23 cellular contexts compared by ENCODE assay signal in genomic region chr7:74398426-74398825, GRCh38. TPM values are rescaled to one million over a fixed set of nuclear protein-coding genes. Genes with fewer than 3 reads are reported as not detected.
DNase-seq lines count a peak whose midpoint lies in the region; ATAC-seq, FAIRE-seq and TF ChIP-seq lines count a peak whose summit lies in the region.
"Had no signal": no experiment of that assay in that cellular context is flagged by ENCODE, and none has a peak within 500 bp of the region (broad histone marks: within the 10 kb centered on the region; RNA-seq: fewer than 3 reads in every experiment).

No MANE protein-coding gene starts in this region.

- H4K20me1 ChIP-seq in HepG2 (ENCODE audit: insufficient read depth, low read length): no peaks in the 10 kb centered on the region

- no peaks in the 10 kb centered on the region for H3K4me1 ChIP-seq in HepG2 (ENCODE audit: insufficient read depth, low read length)
- no peaks in the 10 kb centered on the region for H3K4me1 ChIP-seq in right lobe of liver
- H3K4me1 ChIP-seq in sigmoid colon: peaks cover 0 to 14% (median 9%) of the 10 kb centered on the region in 4 donors

- H3K27ac Mint-ChIP-seq in chondrocyte (ENCODE audit: unreplicated experiment): no peak overlapping the region
- peak overlapping the region; percentile 39 for H3K27ac Mint-ChIP-seq in memory B cell
- H3K27ac Mint-ChIP-seq in activated CD4-positive, alpha-beta T cell treated with anti-CD3 and anti-CD28 coated beads, Interleukin-2, amount 10 ng/mL, durations not matched to agents 7 days and 5 days: no peak overlapping the region
- no peak overlapping the region for H3K27ac Mint-ChIP-seq in CD14-positive monocyte
- H3K27ac Mint-ChIP-seq: B cell; CD4-positive, CD25-positive, alpha-beta regulatory T cell had no signal

- H3K9me3 ChIP-seq in HepG2 (ENCODE audit: low read length): no peaks in the 10 kb centered on the region
- no peaks in the 10 kb centered on the region for H3K9me3 ChIP-seq in right lobe of liver
- no peaks in the 10 kb centered on the region for H3K9me3 ChIP-seq in sigmoid colon

- H3K4me3 Mint-ChIP-seq in chondrocyte (ENCODE audit: unreplicated experiment) (no peak overlapping the region), memory B cell (no peak overlapping the region), CD14-positive monocyte (no peak overlapping the region)
- H3K4me3 Mint-ChIP-seq in activated CD4-positive, alpha-beta T cell treated with anti-CD3 and anti-CD28 coated beads, Interleukin-2, amount 10 ng/mL, durations not matched to agents 7 days and 5 days: no peak overlapping the region
- H3K4me3 Mint-ChIP-seq: B cell; CD4-positive, CD25-positive, alpha-beta regulatory T cell; CD8-positive, alpha-beta memory T cell had no signal

- H3K4me1 Mint-ChIP-seq in chondrocyte (ENCODE audit: low read depth) (peaks cover 6% of the 10 kb centered on the region), memory B cell (no peaks in the 10 kb centered on the region), CD14-positive monocyte (peaks cover 19% of the 10 kb centered on the region)
- peaks cover 2% of the 10 kb centered on the region for H3K4me1 Mint-ChIP-seq in activated CD4-positive, alpha-beta T cell treated with anti-CD3 and anti-CD28 coated beads, Interleukin-2, amount 10 ng/mL, durations not matched to agents 7 days and 5 days
- H3K4me1 Mint-ChIP-seq: B cell; CD4-positive, CD25-positive, alpha-beta regulatory T cell had no signal

- TF ChIP-seq POLR2A in HepG2 (IDR thresholded peaks at IDR 0.05; ENCODE audit: insufficient read depth in 1 of 2, low read depth in 2 of 2, low read length in 2 of 2): no peak
- no peak for TF ChIP-seq POLR2A in right lobe of liver (IDR thresholded peaks at IDR 0.05)
- TF ChIP-seq POLR2A in sigmoid colon (IDR thresholded peaks at IDR 0.05): no peak

- TF ChIP-seq EP300 in HepG2 (IDR thresholded peaks at IDR 0.05; ENCODE audit: low read depth in 2 of 2, low read length in 2 of 2): no peak
- TF ChIP-seq EP300 in HepG2 (CRISPR knock-in tag; IDR thresholded peaks at IDR 0.05; ENCODE audit: borderline replicate concordance): no peak
- TF ChIP-seq EP300 in sigmoid colon (IDR thresholded peaks at IDR 0.05): no peak

- no peak for TF ChIP-seq RAD21 in HepG2 (CRISPR knock-in tag; IDR thresholded peaks at IDR 0.05)

- TF ChIP-seq CTCF in HepG2 (CRISPR knock-in tag; IDR thresholded peaks at IDR 0.05) (no peak), right lobe of liver (IDR thresholded peaks at IDR 0.05) (no peak), chondrocyte (IDR thresholded peaks at IDR 0.05) (no peak), sigmoid colon (IDR thresholded peaks at IDR 0.05) (no peak), CD14-positive monocyte (IDR thresholded peaks at IDR 0.05) (no peak)

- no peaks in the 10 kb centered on the region for H3K27me3 ChIP-seq in HepG2 (ENCODE audit: control insufficient read depth in 1 of 2, insufficient read depth in 2 of 2, low read length in 2 of 2)
- H3K27me3 ChIP-seq in right lobe of liver: no peaks in the 10 kb centered on the region
- no peaks in the 10 kb centered on the region for H3K27me3 ChIP-seq in sigmoid colon
- H3K27me3 ChIP-seq: BLaER1 treated with 17β-estradiol and CSF1 and Interleukin-3, amounts not matched to agents 10 nM and 100 nM had no signal

- ATAC-seq in HepG2 (no peak), right lobe of liver (no peak), memory B cell (ENCODE audit: low read depth) (no peak), GM21717 (IDR thresholded peaks at IDR 0.05; ENCODE audit: unreplicated experiment) (no peak)
- ATAC-seq: GM12878 had no signal

- no peak overlapping the region for H3K9ac ChIP-seq in HepG2 (ENCODE audit: insufficient read depth, low read depth, low read length)
- H3K9ac ChIP-seq: GM23248 had no signal

- H3K36me3 Mint-ChIP-seq in chondrocyte (ENCODE audit: low read depth): peaks cover 8% of the 10 kb centered on the region
- H3K36me3 Mint-ChIP-seq in memory B cell: peaks cover 12% of the 10 kb centered on the region
- H3K36me3 Mint-ChIP-seq in activated CD4-positive, alpha-beta T cell treated with anti-CD3 and anti-CD28 coated beads, Interleukin-2, amount 10 ng/mL, durations not matched to agents 7 days and 5 days (ENCODE audit: low read depth): no peaks in the 10 kb centered on the region
- H3K36me3 Mint-ChIP-seq in CD14-positive monocyte: peaks cover 26 to 62% of the 10 kb centered on the region in 2 donors

- no peaks in the 10 kb centered on the region for H3K79me2 ChIP-seq in HepG2 (ENCODE audit: insufficient read depth, low read length)

- intact Hi-C loops in HepG2 (cut with micrococcal nuclease; ENCODE audit: unreplicated experiment) (no loop called here), right lobe of liver (cut with DNase I) (loop anchor here in 1 of 2 donors (10.0 kb wide), 1 partner anchor 334 kb away; no protein-coding TSS in a partner anchor), sigmoid colon (cut with DNase I) (no loop called here), CD14-positive monocyte (cut with micrococcal nuclease) (no loop called here)

- in situ Hi-C loops in HepG2 (cut with HindIII; ENCODE audit: extremely low pct_ligation_motif_present, low pct_unique_long_range_greater_than_20kb): no loop called here

- H3K36me3 ChIP-seq in HepG2 (replicated peaks in 1 of 2; ENCODE audit: control insufficient read depth in 1 of 2, insufficient read depth in 2 of 2, low read length in 2 of 2) (peaks cover 16 to 28% of the 10 kb centered on the region in 2 experiments; a peak in 4 of 5 replicates), right lobe of liver (no peaks in the 10 kb centered on the region), sigmoid colon (peaks cover 0 to 57% (median 14%) of the 10 kb centered on the region in 4 donors)

- H3K9me3 Mint-ChIP-seq in chondrocyte (ENCODE audit: low read depth): no peaks in the 10 kb centered on the region
- no peaks in the 10 kb centered on the region for H3K9me3 Mint-ChIP-seq in memory B cell
- H3K9me3 Mint-ChIP-seq in activated CD4-positive, alpha-beta T cell treated with anti-CD3 and anti-CD28 coated beads, Interleukin-2, amount 10 ng/mL, durations not matched to agents 7 days and 5 days: no peaks in the 10 kb centered on the region
- peaks cover 0 to 4% (median 0%) of the 10 kb centered on the region in 7 donors for H3K9me3 Mint-ChIP-seq in CD14-positive monocyte
- H3K9me3 Mint-ChIP-seq: CD4-positive, CD25-positive, alpha-beta regulatory T cell; CD8-positive, alpha-beta memory T cell had no signal

- CTCF ChIA-PET in HepG2 (lab: Yijun Ruan, JAX; ENCODE audit: low intra/inter-chr PET ratio, low total read pairs): no interaction called here
- CTCF ChIA-PET in activated CD4-positive, alpha-beta T cell treated with anti-CD3 and anti-CD28 coated beads, Interleukin-2, amount 10 ng/mL, durations not matched to agents 7 days and 5 days (lab: Charles Lee): interaction anchor here (3.5 kb wide), 1 partner anchor 191 kb away, joined by 32 read pairs; no protein-coding TSS in a partner anchor

- FAIRE-seq in HepG2 (lab: Jason Lieb, UNC): no peak
- FAIRE-seq: GM12878, H54 had no signal

- 92% methylated on average over 3 of the region's 8 CpGs for WGBS in HepG2 (ENCODE audit: low lambda C conversion rate)
- 81% methylated on average over 4 of the region's 8 CpGs for WGBS in right lobe of liver (ENCODE audit: insufficient coverage, low coverage, low lambda C conversion rate, missing lambda C conversion rate)
- 96 to 98% methylated on average over 8 of the region's 8 CpGs for WGBS in sigmoid colon, 2 donors

- POLR2A ChIA-PET in HepG2 (lab: Yijun Ruan, JAX): no interaction called here
- POLR2A ChIA-PET in activated CD4-positive, alpha-beta T cell treated with anti-CD3 and anti-CD28 coated beads, Interleukin-2, amount 10 ng/mL, durations not matched to agents 7 days and 5 days (lab: Charles Lee): no interaction called here

- H2AFZ ChIP-seq in HepG2 (ENCODE audit: low read length): no peak overlapping the region
- H2AFZ ChIP-seq: GM23248 had no signal

- no peak for DNase-seq in HepG2 (ENCODE audit: low spot score)
- DNase-seq in right lobe of liver: no peak
- DNase-seq in chondrocyte (ENCODE audit: low spot score): peak; percentile 59
- no peak for DNase-seq in memory B cell (ENCODE audit: low spot score in 2 of 2)
- peak; percentile 57 for DNase-seq in sigmoid colon
- no peak for DNase-seq in activated CD4-positive, alpha-beta T cell treated with anti-CD3 and anti-CD28 coated beads, Interleukin-2, amount 10 ng/mL, durations not matched to agents 7 days and 5 days
- no peak for DNase-seq in CD14-positive monocyte (ENCODE audit: low spot score)
- DNase-seq: CD4-positive, CD25-positive, alpha-beta regulatory T cell; CD8-positive, alpha-beta memory T cell; COR-L47; DMS 273 treated with DMSO at 0.1 percent for 48 hours; DMS53; DND-41; EL; GM23248; HCEC 1CT; IMR-90 had no signal

- H3K27me3 Mint-ChIP-seq in chondrocyte (ENCODE audit: low read depth): no peaks in the 10 kb centered on the region
- H3K27me3 Mint-ChIP-seq in memory B cell: no peaks in the 10 kb centered on the region
- H3K27me3 Mint-ChIP-seq in activated CD4-positive, alpha-beta T cell treated with anti-CD3 and anti-CD28 coated beads, Interleukin-2, amount 10 ng/mL, durations not matched to agents 7 days and 5 days: no peaks in the 10 kb centered on the region
- peaks cover 0 to 4% (median 4%) of the 10 kb centered on the region in 3 donors for H3K27me3 Mint-ChIP-seq in CD14-positive monocyte (ENCODE audit: low read depth in 3 of 3)
- H3K27me3 Mint-ChIP-seq: B cell; CD8-positive, alpha-beta memory T cell had no signal

- no peak overlapping the region for H3K4me2 ChIP-seq in HepG2 (ENCODE audit: low read depth, low read length)
- H3K4me2 ChIP-seq: BLaER1 treated with 17β-estradiol and CSF1 and Interleukin-3, amounts not matched to agents 10 nM and 100 nM had no signal

- H3K4me3 ChIP-seq in HepG2 (replicated peaks in 1 of 3; ENCODE audit: insufficient read depth in 1 of 3, low read depth in 2 of 3, low read length in 3 of 3): no peak overlapping the region
- no peak overlapping the region for H3K4me3 ChIP-seq in right lobe of liver
- H3K4me3 ChIP-seq in sigmoid colon: no peak overlapping the region
- H3K4me3 ChIP-seq: BLaER1 treated with 17β-estradiol and CSF1 and Interleukin-3, amounts not matched to agents 10 nM and 100 nM; GM12878; GM23248 had no signal

- H3K27ac ChIP-seq in HepG2 (ENCODE audit: extremely low read length, insufficient read depth, low read length) (no peak overlapping the region), right lobe of liver (no peak overlapping the region), sigmoid colon (no peak overlapping the region)
- H3K27ac ChIP-seq: GM23248, HL-60 had no signal

- BruUV-seq in HepG2 (replicated peaks; lab: Mats Ljungman, UMichigan): no TSS peak

RNA-seq across cellular contexts. Expression of gene GTF2IRD1, which starts 55.3 kb away (rescaled TPM):
- total RNA-seq in HepG2 (2016; rRNA removed; fragmentation: Illumina TruSeq; extraction: Trizol) (16.5 and 17.8 TPM in 2 replicates), right lobe of liver (1 to 10 TPM; 1.9 to 9.8 (median 6.5) TPM), chondrocyte (32.4 to 48.5 TPM (median 46.5 TPM) in 3 replicates), sigmoid colon (10 to 100 TPM; 15.0 to 24.2 (median 17.9) TPM)
- 8.1 and 9.5 TPM in 2 replicates for total RNA-seq in HepG2 (2016; cell fraction: cytosol; rRNA removed; fragmentation: Illumina TruSeq; extraction: Trizol; ENCODE audit: low read depth)
- 13.6 and 19.1 TPM in 2 replicates for total RNA-seq in HepG2 (2016; cell fraction: insoluble cytoplasmic fraction; rRNA removed; fragmentation: Illumina TruSeq; extraction: Trizol)
- total RNA-seq in HepG2 (2016; cell fraction: membrane; rRNA removed; fragmentation: Illumina TruSeq; extraction: Trizol): 17.2 and 18.9 TPM in 2 replicates
- total RNA-seq in HepG2 (2016; cell fraction: nucleus; rRNA removed; fragmentation: Illumina TruSeq; extraction: Trizol): 15.6 and 22.1 TPM in 2 replicates
- polyA plus RNA-seq in HepG2 (2011; rRNA removed) (26.7 and 28.2 TPM in 2 replicates), sigmoid colon (10 to 100 TPM in 1 of 3 donors, 1 to 10 TPM in 2; 1.8 to 13.6 (median 3.5) TPM), CD14-positive monocyte (not detected)
- polyA plus RNA-seq in HepG2 (2011; cell fraction: cytosol; rRNA removed): 12.3 and 16.0 TPM in 2 replicates
- 38.7 and 43.3 TPM in 2 replicates for polyA plus RNA-seq in HepG2 (2011; cell fraction: nucleus; rRNA removed)
- 36.1 and 37.4 TPM in 2 replicates for polyA plus RNA-seq in HepG2 (2012)
- 10.4 and 12.9 TPM in 2 replicates for polyA plus RNA-seq in HepG2 (2016; cell fraction: cytosol; fragmentation: Illumina TruSeq; extraction: Trizol; ENCODE audit: low read depth)
- 27.6 and 31.7 TPM in 2 replicates for polyA plus RNA-seq in HepG2 (2016; cell fraction: insoluble cytoplasmic fraction; fragmentation: Illumina TruSeq; extraction: Trizol; ENCODE audit: low read depth)
- polyA plus RNA-seq in HepG2 (2016; cell fraction: membrane; fragmentation: Illumina TruSeq; extraction: Trizol; ENCODE audit: low read depth): 23.3 and 26.7 TPM in 2 replicates
- 51.1 and 66.8 TPM in 2 replicates for polyA plus RNA-seq in HepG2 (2016; cell fraction: nucleus; fragmentation: Illumina TruSeq; extraction: Trizol; ENCODE audit: insufficient read depth, low read depth)
- polyA minus RNA-seq in HepG2 (2011; rRNA and poly(A)+ RNA removed; ENCODE audit: low replicate concordance): 23.4 and 53.2 TPM in 2 replicates
- polyA minus RNA-seq in HepG2 (2011; cell fraction: cytosol; rRNA and poly(A)+ RNA removed): 14.9 and 17.7 TPM in 2 replicates
- 15.5 and 16.5 TPM in 2 replicates for polyA minus RNA-seq in HepG2 (2011; cell fraction: nucleus; rRNA and poly(A)+ RNA removed)
- 1 to 10 TPM in 1 of 2 experiments, under 1 TPM in 1; 0.94 to 1.3 TPM for total RNA-seq in activated CD4-positive, alpha-beta T cell treated with anti-CD3 and anti-CD28 coated beads, Interleukin-2, amount 10 ng/mL, durations not matched to agents 7 days and 5 days
- polyA plus RNA-seq: CD8-positive, alpha-beta memory T cell had no signal

Comparison
In these comparisons a context has a peak if more than half of its experiments do, and no peak if none do; other contexts are left out.
1. DNase-seq: peak in chondrocyte (single experiment) and sigmoid colon (single experiment); none in HepG2 (single experiment), right lobe of liver (0 of 3), memory B cell (0 of 2), activated CD4-positive, alpha-beta T cell treated with anti-CD3 and anti-CD28 coated beads, Interleukin-2, amount 10 ng/mL, durations not matched to agents 7 days and 5 days (single experiment) and CD14-positive monocyte (single experiment).